ENCODE assay signal across 3 cellular contexts in genomic region chr1:21380147-21380546, GRCh38.
TF ChIP-seq lines count a peak whose summit lies in the region.

No MANE protein-coding gene starts in this region.

TF ChIP-seq in HEK293, 187 proteins besides CTCF, POLR2A, EP300 and RAD21:
- peak; percentile 70 for TF ChIP-seq SETDB1 (IDR thresholded peaks at IDR 0.05; ENCODE audit: insufficient read length, low read length)

TF ChIP-seq in K562, 482 proteins besides CTCF, POLR2A, EP300 and RAD21:
- TF ChIP-seq RBM25 (IDR thresholded peaks at IDR 0.05; ENCODE audit: low read depth, low read length, severe bottlenecking) = peak; percentile 37

TF ChIP-seq in HepG2, 621 proteins besides CTCF, POLR2A, EP300 and RAD21:
- peak; percentile 92; the same call in 1 of the 2 replicates for TF ChIP-seq ZFP90 (CRISPR knock-in tag; IDR thresholded peaks at IDR 0.05; ENCODE audit: borderline replicate concordance)
TF ChIP-seq in HepG2: peak in this region for 1; not testable (repeated sequence) for 620.
